9 cellular contexts compared by ENCODE assay signal in genomic region chr10:27319752-27320561, GRCh38.
DNase-seq lines count a peak whose midpoint lies in the region; ATAC-seq and TF ChIP-seq lines count a peak whose summit lies in the region.
"Had no signal": no experiment of that assay in that cellular context is flagged by ENCODE, and none has a peak within 500 bp of the region (broad histone marks: within the 10 kb centered on the region; RNA-seq: fewer than 3 reads in every experiment).

No MANE protein-coding gene starts in this region.

- H3K27me3 ChIP-seq in SJCRH30, result no peaks in the 10 kb centered on the region; the same call in 1 of the 2 replicates

- H3K27ac ChIP-seq in coronary artery (peak overlapping the region in 1 of 2 donors; percentile 85), SJCRH30 (no peak overlapping the region)
- H3K27ac ChIP-seq: VCaP had no signal

- TF ChIP-seq CTCF in coronary artery (IDR thresholded peaks at IDR 0.05), result no peak

- ATAC-seq in GM18498 (IDR thresholded peaks at IDR 0.05; ENCODE audit: unreplicated experiment) (peak; percentile 84), HG02678 (IDR thresholded peaks at IDR 0.05; ENCODE audit: unreplicated experiment) (peak; percentile 74), left lobe of liver (peak; percentile 89), GM18520 (IDR thresholded peaks at IDR 0.05; ENCODE audit: unreplicated experiment) (no peak)

- H3K36me3 ChIP-seq in SJCRH30, result no peaks in the 10 kb centered on the region

- no peaks in the 10 kb centered on the region for H3K4me1 ChIP-seq in SJCRH30

- H3K9me3 ChIP-seq in SJCRH30 (replicated peaks), result 0 out of 2 replicates have a peak, but pooled peaks cover 2% of the 10 kb centered on the region

- peak overlapping the region; percentile 70 for H3K4me3 ChIP-seq in coronary artery
- no peak overlapping the region for H3K4me3 ChIP-seq in SJCRH30

- DNase-seq in RPMI7951 (ENCODE audit: low read depth), result peak; percentile 76
- no peak for DNase-seq in coronary artery (ENCODE audit: low spot score)
- DNase-seq in left lobe of liver (ENCODE audit: low spot score), result peak; percentile 71
- DNase-seq in stimulated activated CD8-positive, alpha-beta memory T cell treated with anti-CD3 and anti-CD28 coated beads, Interleukin-4, amount 100 ng/mL, for 48 hours, result peak; percentile 59
- no peak for DNase-seq in SJCRH30

Comparison
In these comparisons a context has a peak if more than half of its experiments do, and no peak if none do; other contexts are left out.
1. DNase-seq: peak in RPMI7951 (single experiment), left lobe of liver (single experiment) and stimulated activated CD8-positive, alpha-beta memory T cell treated with anti-CD3 and anti-CD28 coated beads, Interleukin-4, amount 100 ng/mL, for 48 hours (single experiment); none in coronary artery (single experiment) and SJCRH30 (0 of 2).